18 cellular contexts compared by ENCODE assay signal in genomic region chr2:71928734-71929481, GRCh38.
"Had no signal": no experiment of that assay in that cellular context is flagged by ENCODE, and none has a peak within 500 bp of the region (broad histone marks: within the 10 kb centered on the region; RNA-seq: fewer than 3 reads in every experiment).

No MANE protein-coding gene starts in this region.

- H3K4me1 Mint-ChIP-seq: activated naive CD8-positive, alpha-beta T cell treated with anti-CD3 and anti-CD28 coated beads, Interleukin-2, amount 50 U/mL, for 24 hours; natural killer cell had no signal

- DNase-seq: activated CD4-positive, alpha-beta T cell treated with anti-CD3 and anti-CD28 coated beads for 1 hour; activated naive CD4-positive, alpha-beta T cell treated with anti-CD3 and anti-CD28 coated beads for 36 hours; activated naive CD8-positive, alpha-beta T cell treated with anti-CD3 and anti-CD28 coated beads, Interleukin-2, amount 50 U/mL, for 24 hours; activated T-cell treated with anti-CD3 and anti-CD28 coated beads, Interleukin-2, amount 50 U/mL, for 1 hour; mesendoderm; natural killer cell; nucleus accumbens; stomach; T-helper 1 cell; T1000; testis had no signal

- H3K36me3 ChIP-seq: ascending aorta, breast epithelium, stomach had no signal

- H3K4me3 ChIP-seq: ascending aorta, breast epithelium, dorsolateral prefrontal cortex, hepatocyte, SK-N-MC, stomach, testis had no signal

- H3K9me3 ChIP-seq: ascending aorta, breast epithelium, stomach, testis had no signal

- H3K4me1 ChIP-seq: ascending aorta, breast epithelium had no signal

- ATAC-seq: activated naive CD8-positive, alpha-beta T cell treated with anti-CD3 and anti-CD28 coated beads, Interleukin-2, amount 50 U/mL, for 24 hours; natural killer cell; sciatic nerve had no signal

- H3K27ac Mint-ChIP-seq: activated naive CD4-positive, alpha-beta T cell treated with anti-CD3 and anti-CD28 coated beads for 36 hours; activated naive CD8-positive, alpha-beta T cell treated with anti-CD3 and anti-CD28 coated beads, Interleukin-2, amount 50 U/mL, for 24 hours; activated T-helper 2 cell treated with anti-CD3 and anti-CD28 coated beads, Interferon-gamma antibody, Interleukin-2, Interleukin-4, amounts not matched to agents 10 μg/mL and 5 μg/mL and 100 μg/mL, durations not matched to agents 14 hours and 24 hours and 36 hours; natural killer cell had no signal

- H3K9me3 Mint-ChIP-seq: activated naive CD4-positive, alpha-beta T cell treated with anti-CD3 and anti-CD28 coated beads for 36 hours; activated naive CD8-positive, alpha-beta T cell treated with anti-CD3 and anti-CD28 coated beads, Interleukin-2, amount 50 U/mL, for 24 hours; activated T-helper 2 cell treated with anti-CD3 and anti-CD28 coated beads, Interferon-gamma antibody, Interleukin-2, Interleukin-4, amounts not matched to agents 10 μg/mL and 5 μg/mL and 100 μg/mL, durations not matched to agents 14 hours and 24 hours and 36 hours; natural killer cell had no signal

- H3K79me2 ChIP-seq: hepatocyte had no signal

- H3K36me3 Mint-ChIP-seq: natural killer cell had no signal

- H3K27ac ChIP-seq: ascending aorta, breast epithelium, dorsolateral prefrontal cortex, hepatocyte, SK-N-MC, stomach, testis had no signal

- H2AFZ ChIP-seq: hepatocyte had no signal

- H3K27me3 Mint-ChIP-seq: activated naive CD8-positive, alpha-beta T cell treated with anti-CD3 and anti-CD28 coated beads, Interleukin-2, amount 50 U/mL, for 24 hours had no signal

- H3K4me3 Mint-ChIP-seq: activated naive CD4-positive, alpha-beta T cell treated with anti-CD3 and anti-CD28 coated beads for 36 hours; activated naive CD8-positive, alpha-beta T cell treated with anti-CD3 and anti-CD28 coated beads, Interleukin-2, amount 50 U/mL, for 24 hours; natural killer cell had no signal

- H3K27me3 ChIP-seq: ascending aorta, breast epithelium, dorsolateral prefrontal cortex, hepatocyte, stomach, testis had no signal
